11 cellular contexts compared by ENCODE assay signal in genomic region chr22:38775656-38776055, GRCh38. TPM values are rescaled to one million over a fixed set of nuclear protein-coding genes. Genes with fewer than 3 reads are reported as not detected.
DNase-seq lines count a peak whose midpoint lies in the region; ATAC-seq and TF ChIP-seq lines count a peak whose summit lies in the region.
"Had no signal": no experiment of that assay in that cellular context is flagged by ENCODE, and none has a peak within 500 bp of the region (broad histone marks: within the 10 kb centered on the region; RNA-seq: fewer than 3 reads in every experiment).

No MANE protein-coding gene starts in this region.

- no CpG with 5 or more reads among the region's 13 CpGs for WGBS in H9 (ENCODE audit: extremely low coverage, insufficient read length, low lambda C conversion rate)

- H3K14ac ChIP-seq in H9 (ENCODE audit: insufficient read depth, low read length): peak overlapping the region; percentile 65; the same call in 1 of the 2 replicates

- no peaks in the 10 kb centered on the region for H3K9me3 Mint-ChIP-seq in H9
- no peaks in the 10 kb centered on the region for H3K9me3 Mint-ChIP-seq in nephron progenitor cell
- no peaks in the 10 kb centered on the region for H3K9me3 Mint-ChIP-seq in CD8-positive, alpha-beta memory T cell

- H2AK5ac ChIP-seq in H9 (ENCODE audit: insufficient read length, low read length): no peak overlapping the region

- H3K23ac ChIP-seq in H9 (ENCODE audit: insufficient read length, low read depth, low read length): no peak overlapping the region

- H3K79me1 ChIP-seq in H9 (ENCODE audit: insufficient read depth, low read depth, low read length, poor library complexity, severe bottlenecking): no peaks in the 10 kb centered on the region

- H3K27me3 Mint-ChIP-seq in H9 (ENCODE audit: low read depth): peaks cover 2% of the 10 kb centered on the region
- H3K27me3 Mint-ChIP-seq in nephron progenitor cell (ENCODE audit: low read depth, poor library complexity): peaks cover 5% of the 10 kb centered on the region
- H3K27me3 Mint-ChIP-seq in CD8-positive, alpha-beta memory T cell: peaks cover 0 to 2% of the 10 kb centered on the region in 2 donors

- peak overlapping the region; percentile 44 to 90 (median 48); a peak in 5 of 7 replicates for H3K27ac Mint-ChIP-seq in H9
- peak overlapping the region; percentile 83 for H3K27ac Mint-ChIP-seq in nephron progenitor cell
- H3K27ac Mint-ChIP-seq in CD8-positive, alpha-beta memory T cell: peak overlapping the region in 3 of 8 donors; percentile 42 to 82 (median 56)

- H4K20me1 ChIP-seq in BLaER1 treated with 17β-estradiol and CSF1 and Interleukin-3, amounts not matched to agents 10 nM and 100 nM: 0 out of 22 replicates have a peak, but pooled peaks cover 0 to 4% (median 0%) of the 10 kb centered on the region in 11 experiments
- H4K20me1 ChIP-seq in H9 (ENCODE audit: control insufficient read depth, insufficient read depth, insufficient read length): no peaks in the 10 kb centered on the region

- CTCF ChIA-PET in CD8-positive, alpha-beta memory T cell (lab: Charles Lee): no interaction called here

- H3K9me3 ChIP-seq in BLaER1 treated with 17β-estradiol and CSF1 and Interleukin-3, amounts not matched to agents 10 nM and 100 nM (replicated peaks in 1 of 11): no peaks in the 10 kb centered on the region
- no peaks in the 10 kb centered on the region for H3K9me3 ChIP-seq in H9 (ENCODE audit: control insufficient read depth, low read depth, low read length)
- no peaks in the 10 kb centered on the region for H3K9me3 ChIP-seq in CD8-positive, alpha-beta memory T cell (ENCODE audit: low read length)

- H4K8ac ChIP-seq in H9 (replicated peaks; ENCODE audit: insufficient read length, low read depth, low read length): no peak overlapping the region

- TF ChIP-seq CTCF in H9 (conservative IDR thresholded peaks at IDR 0.05): no peak
- no peak for TF ChIP-seq CTCF in nephron progenitor cell (IDR thresholded peaks at IDR 0.05)

- H2BK5ac ChIP-seq in H9 (ENCODE audit: insufficient read length, low read length): no peak overlapping the region

- H3K9ac ChIP-seq in BLaER1 treated with 17β-estradiol and CSF1 and Interleukin-3, amounts not matched to agents 10 nM and 100 nM: peak overlapping the region in 8 of 11 experiments; percentile 7 to 59 (median 18); a peak in 10 of 22 replicates
- H3K9ac ChIP-seq in H9 (ENCODE audit: extremely low read depth, insufficient read length, low read length): no peak overlapping the region

- peaks cover 19 to 34% (median 25%) of the 10 kb centered on the region in 10 experiments for H3K4me1 ChIP-seq in BLaER1 treated with 17β-estradiol and CSF1 and Interleukin-3, amounts not matched to agents 10 nM and 100 nM
- no peaks in the 10 kb centered on the region for H3K4me1 ChIP-seq in H9 (ENCODE audit: insufficient read depth, low read length)
- H3K4me1 ChIP-seq in CD8-positive, alpha-beta memory T cell (ENCODE audit: insufficient read depth, low read length): no peaks in the 10 kb centered on the region

- no peak overlapping the region for H2BK20ac ChIP-seq in H9 (ENCODE audit: low read depth, low read length, poor library complexity, severe bottlenecking)

- peaks cover 4 to 15% of the 10 kb centered on the region in 2 experiments for H3K4me1 Mint-ChIP-seq in H9
- H3K4me1 Mint-ChIP-seq in nephron progenitor cell: peaks cover 25% of the 10 kb centered on the region
- H3K4me1 Mint-ChIP-seq in CD8-positive, alpha-beta memory T cell: no peaks in the 10 kb centered on the region

- H3K27ac ChIP-seq in BLaER1 treated with 17β-estradiol and CSF1 and Interleukin-3, amounts not matched to agents 10 nM and 100 nM: peak overlapping the region in 5 of 11 experiments; percentile 4 to 48 (median 23); a peak in 6 of 22 replicates
- no peak overlapping the region for H3K27ac ChIP-seq in H9 (ENCODE audit: insufficient read length, low read depth, low read length)
- H3K27ac ChIP-seq in angular gyrus (ENCODE audit: low read depth, low read length): peak overlapping the region; percentile 31
- H3K27ac ChIP-seq in CD8-positive, alpha-beta memory T cell (ENCODE audit: low read depth, low read length): no peak overlapping the region

- peak overlapping the region; percentile 56 for H3K18ac ChIP-seq in H9 (ENCODE audit: insufficient read length, low read depth, low read length)

- no peak overlapping the region for H4K5ac ChIP-seq in H9 (ENCODE audit: insufficient read length, low read depth, low read length)

- H2BK15ac ChIP-seq in H9 (ENCODE audit: low read depth, low read length): no peak overlapping the region

- H3K36me3 ChIP-seq in BLaER1 treated with 17β-estradiol and CSF1 and Interleukin-3, amounts not matched to agents 10 nM and 100 nM: peaks cover 0 to 32% (median 11%) of the 10 kb centered on the region in 11 experiments; a peak in 14 of 22 replicates
- H3K36me3 ChIP-seq in CD8-positive, alpha-beta memory T cell (ENCODE audit: insufficient read depth, low read length): no peaks in the 10 kb centered on the region

- no peaks in the 10 kb centered on the region for H3K27me3 ChIP-seq in BLaER1 treated with 17β-estradiol and CSF1 and Interleukin-3, amounts not matched to agents 10 nM and 100 nM
- H3K27me3 ChIP-seq in H9 (ENCODE audit: insufficient read depth, low read length): no peaks in the 10 kb centered on the region
- H3K27me3 ChIP-seq in CD8-positive, alpha-beta memory T cell (ENCODE audit: insufficient read depth, low read length, poor library complexity, severe bottlenecking): no peaks in the 10 kb centered on the region

- POLR2A ChIA-PET in CD8-positive, alpha-beta memory T cell (lab: Charles Lee): no interaction called here

- no peak overlapping the region for H3T11ph ChIP-seq in H9 (ENCODE audit: low read length)

- H3K56ac ChIP-seq in H9 (ENCODE audit: insufficient read length, low read depth, low read length): no peak overlapping the region

- peak overlapping the region; percentile 39 to 79 (median 73) for H3K4me2 ChIP-seq in BLaER1 treated with 17β-estradiol and CSF1 and Interleukin-3, amounts not matched to agents 10 nM and 100 nM
- H3K4me2 ChIP-seq in H9 (ENCODE audit: insufficient read depth, insufficient read length, low read length): no peak overlapping the region

- H2BK12ac ChIP-seq in H9 (ENCODE audit: insufficient read length, low read depth, low read length): no peak overlapping the region

- no peak overlapping the region for H4K91ac ChIP-seq in H9 (ENCODE audit: insufficient read length, low read depth, low read length)

- no peaks in the 10 kb centered on the region for H3K23me2 ChIP-seq in H9 (ENCODE audit: insufficient read length, low read depth, low read length, poor library complexity, severe bottlenecking)

- no peak overlapping the region for H3K4ac ChIP-seq in H9 (ENCODE audit: low read depth, low read length)

- no peak for DNase-seq in H9
- DNase-seq in nephron progenitor cell: no peak
- DNase-seq in CD8-positive, alpha-beta memory T cell: no peak
- DNase-seq: NCI-H1417 treated with DMSO at 0.1 percent for 48 hours, NCI-H2029, NCI-H510A treated with DMSO at 0.1 percent for 48 hours, SHP77 treated with DMSO at 0.1 percent for 48 hours had no signal

- H3K4me3 Mint-ChIP-seq in H9 (no peak overlapping the region), nephron progenitor cell (no peak overlapping the region)
- H3K4me3 Mint-ChIP-seq in CD8-positive, alpha-beta memory T cell: no peak overlapping the region

- ATAC-seq in HG03457 (IDR thresholded peaks at IDR 0.05; ENCODE audit: unreplicated experiment): no peak
- ATAC-seq in GM21825 (IDR thresholded peaks at IDR 0.05; ENCODE audit: unreplicated experiment): no peak

- H3K4me3 ChIP-seq in BLaER1 treated with 17β-estradiol and CSF1 and Interleukin-3, amounts not matched to agents 10 nM and 100 nM: no peak overlapping the region
- H3K4me3 ChIP-seq in CD8-positive, alpha-beta memory T cell (ENCODE audit: low read length): no peak overlapping the region

- H2AFZ ChIP-seq in H9 (ENCODE audit: low read length): no peak overlapping the region

- H3K36me3 Mint-ChIP-seq in H9 (ENCODE audit: insufficient read depth in 1 of 3, low read depth in 3 of 3) (no peaks in the 10 kb centered on the region), nephron progenitor cell (ENCODE audit: low read depth) (peaks cover 14% of the 10 kb centered on the region)
- H3K36me3 Mint-ChIP-seq in CD8-positive, alpha-beta memory T cell: peaks cover 0 to 21% (median 3%) of the 10 kb centered on the region in 3 donors

- no peaks in the 10 kb centered on the region for H3K79me2 ChIP-seq in H9 (ENCODE audit: insufficient read depth, low read length)

- H2BK120ac ChIP-seq in H9 (ENCODE audit: low read depth, low read length, poor library complexity, severe bottlenecking): no peak overlapping the region

RNA-seq across cellular contexts. Expression of gene DNAL4, which starts 18.3 kb away (rescaled TPM):
- total RNA-seq in H9 (2021): 8.3 and 8.9 TPM in 2 replicates
- total RNA-seq in CD8-positive, alpha-beta memory T cell: 1 to 10 TPM; 9.1 to 9.6 TPM
- 12.3 TPM for polyA plus RNA-seq in CD8-positive, alpha-beta memory T cell

RNA-seq across cellular contexts. Expression of gene SUN2, which starts 19.9 kb away (rescaled TPM):
- 12.0 and 12.1 TPM in 2 replicates for total RNA-seq in H9 (2021)
- total RNA-seq in CD8-positive, alpha-beta memory T cell: 100 to 1,000 TPM; 168 to 185 TPM
- 753 TPM for polyA plus RNA-seq in CD8-positive, alpha-beta memory T cell

Comparison
In these comparisons a context has a peak if more than half of its experiments do, and no peak if none do; other contexts are left out.
1. RNA of gene SUN2, which starts 19.9 kb away (total RNA-seq): 168 to 185 TPM in CD8-positive, alpha-beta memory T cell; 12.0 to 12.1 TPM in H9; every median in the first group is over 10 times any median in the second.